Comparison of ENCODE assay signal across 20 cellular contexts in genomic region chr1:24659166-24659904, GRCh38. TPM values are rescaled to one million over a fixed set of nuclear protein-coding genes. Genes with fewer than 3 reads are reported as not detected.
DNase-seq lines count a peak whose midpoint lies in the region; ATAC-seq, FAIRE-seq and TF ChIP-seq lines count a peak whose summit lies in the region.
"Had no signal": no experiment of that assay in that cellular context is flagged by ENCODE, and none has a peak within 500 bp of the region (broad histone marks: within the 10 kb centered on the region; RNA-seq: fewer than 3 reads in every experiment).

No MANE protein-coding gene starts in this region.

- no peaks in the 10 kb centered on the region for H3K9me3 ChIP-seq in K562 (replicated peaks; ENCODE audit: control insufficient read depth, insufficient read depth, low read depth, low read length)
- H3K9me3 ChIP-seq in smooth muscle cell (replicated peaks; ENCODE audit: low read depth) = no peaks in the 10 kb centered on the region
- H3K9me3 ChIP-seq in uterus = no peaks in the 10 kb centered on the region
- H3K9me3 ChIP-seq: esophagus squamous epithelium, lower lobe of right lung, right atrium auricular region had no signal

- H3K9ac ChIP-seq in K562 (ENCODE audit: insufficient read depth in 1 of 2, low read depth in 2 of 2, low read length in 2 of 2) = no peak overlapping the region
- no peak overlapping the region for H3K9ac ChIP-seq in smooth muscle cell (ENCODE audit: low read depth)

- CTCF ChIA-PET in activated naive CD4-positive, alpha-beta T cell treated with anti-CD3 and anti-CD28 coated beads for 36 hours (lab: Charles Lee) = interaction anchor here (0.5 to 0.7 kb wide), 3 partner anchors 18 to 266 kb away, joined by 3 to 4 read pairs (median 3); no protein-coding TSS in a partner anchor
- CTCF ChIA-PET in K562 (lab: Yijun Ruan, JAX; ENCODE audit: low intra/inter-chr PET ratio) = no interaction called here

- H3K4me3 ChIP-seq in K562 = no peak overlapping the region
- no peak overlapping the region for H3K4me3 ChIP-seq in smooth muscle cell
- H3K4me3 ChIP-seq in uterus = no peak overlapping the region
- H3K4me3 ChIP-seq: esophagus squamous epithelium, lower lobe of right lung, right atrium auricular region had no signal

- H3K4me3 Mint-ChIP-seq in activated naive CD4-positive, alpha-beta T cell treated with anti-CD3 and anti-CD28 coated beads for 36 hours = no peak overlapping the region
- H3K4me3 Mint-ChIP-seq: T-helper 2 cell treated with Interferon-gamma antibody and Interleukin-4, amounts not matched to agents 5 μg/mL and 100 μg/mL, for 36 hours had no signal

- H4K20me1 ChIP-seq in K562 (replicated peaks; ENCODE audit: control insufficient read depth, insufficient read depth, low read length) (no peaks in the 10 kb centered on the region; the same call in 1 of the 2 replicates), smooth muscle cell (ENCODE audit: low read depth) (peaks cover 84% of the 10 kb centered on the region)

- H3K27ac ChIP-seq in K562 (ENCODE audit: extremely low read depth, low read depth, low read length) (no peak overlapping the region), smooth muscle cell (ENCODE audit: low read depth) (peak overlapping the region; percentile 60), uterus (no peak overlapping the region)
- H3K27ac ChIP-seq: brain microvascular endothelial cell, esophagus squamous epithelium, lower lobe of right lung, right atrium auricular region had no signal

- WGBS in K562 (ENCODE audit: insufficient coverage, low coverage, missing lambda C conversion rate) = 80% methylated on average over 2 of the region's 2 CpGs
- WGBS in smooth muscle cell (ENCODE audit: low lambda C conversion rate) = 100% methylated on average over 2 of the region's 2 CpGs

- peaks cover 47% of the 10 kb centered on the region for H3K4me1 Mint-ChIP-seq in activated naive CD4-positive, alpha-beta T cell treated with anti-CD3 and anti-CD28 coated beads for 36 hours (ENCODE audit: low read depth)

- TF ChIP-seq EP300 in K562 (IDR thresholded peaks at IDR 0.05; ENCODE audit: low read length) = no peak

- no peaks in the 10 kb centered on the region for H3K9me3 Mint-ChIP-seq in activated naive CD4-positive, alpha-beta T cell treated with anti-CD3 and anti-CD28 coated beads for 36 hours
- H3K9me3 Mint-ChIP-seq: T-helper 2 cell treated with Interferon-gamma antibody and Interleukin-4, amounts not matched to agents 5 μg/mL and 100 μg/mL, for 36 hours had no signal

- no peak for ATAC-seq in K562
- no peak for ATAC-seq in omental fat pad (ENCODE audit: low FRiP score)
- ATAC-seq in GM21515 (IDR thresholded peaks at IDR 0.05; ENCODE audit: unreplicated experiment) = no peak
- ATAC-seq: lower lobe of right lung, SK-N-SH treated with all-trans-retinoic acid at 6 μM for 48 hours had no signal

- in situ Hi-C loops in K562 (cut with MboI) = no loop called here

- no peak for TF ChIP-seq RAD21 in K562 (CRISPR knock-in tag; conservative IDR thresholded peaks at IDR 0.05 in 1 of 2, IDR thresholded peaks at IDR 0.05 in 1 of 2)

- DNase-seq in activated naive CD4-positive, alpha-beta T cell treated with anti-CD3 and anti-CD28 coated beads for 36 hours = no peak
- no peak for DNase-seq in activated naive CD4-positive, alpha-beta T cell treated with anti-CD3 and anti-CD28 coated beads, Interleukin-2, amount 50 U/mL, for 16 hours
- DNase-seq in MV-4-11 (lab: John Stamatoyannopoulos, UW) = peak; percentile 12
- no peak for DNase-seq in K562 (ENCODE audit: extremely low read depth in 1 of 4, low spot score in 3 of 4)
- DNase-seq in smooth muscle cell (lab: John Stamatoyannopoulos, UW; ENCODE audit: unreplicated experiment) = no peak
- no peak for DNase-seq in uterus
- DNase-seq in omental fat pad (ENCODE audit: low spot score) = no peak
- DNase-seq: activated CD4-positive, alpha-beta T cell treated with anti-CD3 and anti-CD28 coated beads, Interleukin-2, amount 50 U/mL, for 1 hour; brain microvascular endothelial cell; C1 segment of cervical spinal cord; esophagus squamous epithelium; lower lobe of right lung; MM.1S; NCI-H510A treated with DMSO at 0.1 percent for 48 hours; stimulated activated CD8-positive, alpha-beta memory T cell treated with anti-CD3 and anti-CD28 coated beads, Interleukin-4, amount 100 ng/mL, for 48 hours had no signal

- POLR2A ChIA-PET in K562 (lab: Yijun Ruan, JAX) = interaction anchor here (0.6 to 2.0 kb wide), 4 partner anchors 11 to 29 kb away, joined by 3 to 7 read pairs (median 4); no protein-coding TSS in a partner anchor

- intact Hi-C loops in activated naive CD4-positive, alpha-beta T cell treated with anti-CD3 and anti-CD28 coated beads for 36 hours (cut with micrococcal nuclease) = no loop called here
- intact Hi-C loops in K562 (cut with micrococcal nuclease) = no loop called here
- intact Hi-C loops in uterus (cut with DNase I; ENCODE audit: low total_unique reads) = no loop called here

- H3F3A ChIP-seq in smooth muscle cell (ENCODE audit: low read depth) = peaks cover 6% of the 10 kb centered on the region

- no TSS peak for BruUV-seq in K562 (replicated peaks; lab: Mats Ljungman, UMichigan)

- H2AFZ ChIP-seq in K562 (ENCODE audit: low read depth, low read length) (no peak overlapping the region), smooth muscle cell (ENCODE audit: low read depth) (no peak overlapping the region)

- H3K27ac Mint-ChIP-seq in activated naive CD4-positive, alpha-beta T cell treated with anti-CD3 and anti-CD28 coated beads for 36 hours = peak overlapping the region; percentile 48
- H3K27ac Mint-ChIP-seq: T-helper 2 cell treated with Interferon-gamma antibody and Interleukin-4, amounts not matched to agents 5 μg/mL and 100 μg/mL, for 36 hours had no signal

- no peaks in the 10 kb centered on the region for H3K27me3 Mint-ChIP-seq in activated naive CD4-positive, alpha-beta T cell treated with anti-CD3 and anti-CD28 coated beads for 36 hours (ENCODE audit: low read depth)

- H3K79me2 ChIP-seq in K562 (ENCODE audit: control insufficient read depth, insufficient read depth, low read length) (peaks cover 59% of the 10 kb centered on the region), smooth muscle cell (ENCODE audit: low read depth) (peaks cover 76% of the 10 kb centered on the region)

- H3K4me2 ChIP-seq in K562 (ENCODE audit: insufficient read depth, low read length) (no peak overlapping the region), smooth muscle cell (no peak overlapping the region)

- peaks cover 99% of the 10 kb centered on the region for H3K36me3 ChIP-seq in K562 (ENCODE audit: control insufficient read depth, insufficient read depth, low read length)
- peaks cover 58% of the 10 kb centered on the region for H3K36me3 ChIP-seq in smooth muscle cell (ENCODE audit: low read depth)
- H3K36me3 ChIP-seq in uterus = no peaks in the 10 kb centered on the region

- H3K27me3 ChIP-seq in K562 (ENCODE audit: control insufficient read depth in 2 of 2, insufficient read depth in 2 of 2, low read length in 2 of 2) = no peaks in the 10 kb centered on the region
- H3K27me3 ChIP-seq in smooth muscle cell (ENCODE audit: low read depth) = no peaks in the 10 kb centered on the region
- H3K27me3 ChIP-seq in uterus = no peaks in the 10 kb centered on the region
- H3K27me3 ChIP-seq: brain microvascular endothelial cell, esophagus squamous epithelium, right atrium auricular region had no signal

- TF ChIP-seq POLR2A in K562 (conservative IDR thresholded peaks at IDR 0.05) (no peak), uterus (IDR thresholded peaks at IDR 0.05) (no peak)

- H3K4me1 ChIP-seq in K562 (replicated peaks in 1 of 2; ENCODE audit: control insufficient read depth in 2 of 2, insufficient read depth in 2 of 2, low read length in 2 of 2) = peaks cover 0 to 8% of the 10 kb centered on the region in 2 experiments; a peak in 2 of 5 replicates
- no peaks in the 10 kb centered on the region for H3K4me1 ChIP-seq in smooth muscle cell (ENCODE audit: low read depth)
- H3K4me1 ChIP-seq in uterus = no peaks in the 10 kb centered on the region
- H3K4me1 ChIP-seq: esophagus squamous epithelium, lower lobe of right lung, right atrium auricular region had no signal

- no peaks in the 10 kb centered on the region for H3K9me1 ChIP-seq in K562 (ENCODE audit: control insufficient read depth, insufficient read depth, low read length)

- TF ChIP-seq CTCF in K562 (IDR thresholded peaks at IDR 0.05 in 2 of 3, conservative IDR thresholded peaks at IDR 0.05 in 1 of 3; ENCODE audit: insufficient read depth in 2 of 3, low read depth in 1 of 3, low read length in 3 of 3) (no peak), smooth muscle cell (IDR thresholded peaks at IDR 0.05; ENCODE audit: borderline replicate concordance, insufficient read depth, poor library complexity, severe bottlenecking) (no peak), uterus (IDR thresholded peaks at IDR 0.05) (no peak), omental fat pad (IDR thresholded peaks at IDR 0.05) (no peak)

- no peak for FAIRE-seq in K562 (lab: Jason Lieb, UNC)
- FAIRE-seq: kidney had no signal

- H3K36me3 Mint-ChIP-seq in activated naive CD4-positive, alpha-beta T cell treated with anti-CD3 and anti-CD28 coated beads for 36 hours (ENCODE audit: low read depth) = peaks cover 55% of the 10 kb centered on the region

RNA-seq across cellular contexts. Expression of gene SRRM1, which starts 16.2 kb away (rescaled TPM):
- 100 to 1,000 TPM; 226 to 235 TPM for total RNA-seq in activated naive CD4-positive, alpha-beta T cell treated with anti-CD3 and anti-CD28 coated beads for 36 hours
- 217 and 656 TPM in 2 replicates for total RNA-seq in K562 (2011; cell fraction: chromatin; rRNA removed; ENCODE audit: low replicate concordance)
- 132 and 167 TPM in 2 replicates for total RNA-seq in K562 (2011; cell fraction: nucleolus; rRNA removed)
- 277 and 407 TPM in 2 replicates for total RNA-seq in K562 (2011; cell fraction: nucleoplasm; rRNA removed)
- total RNA-seq in K562 (2014; rRNA removed) = 54.5 and 59.4 TPM in 2 replicates
- 81.0 and 89.6 TPM in 2 replicates for total RNA-seq in K562 (2014; rRNA removed; fragmentation: Illumina TruSeq; extraction: Trizol)
- 86.4 and 86.7 TPM in 2 replicates for total RNA-seq in K562 (2015; rRNA removed; fragmentation: Illumina TruSeq; extraction: Trizol)
- 200 and 225 TPM in 2 replicates for total RNA-seq in K562 (2021)
- 76.5 and 152 TPM in 2 replicates for polyA plus RNA-seq in K562 (2011; rRNA removed)
- polyA plus RNA-seq in K562 (2011; cell fraction: cytosol; rRNA removed) = 38.3 and 58.6 TPM in 2 replicates
- 322 and 323 TPM in 2 replicates for polyA plus RNA-seq in K562 (2011; cell fraction: nucleus; rRNA removed)
- 92.3 and 93.9 TPM in 2 replicates for polyA plus RNA-seq in K562 (2012)
- 152 and 179 TPM in 2 replicates for polyA plus RNA-seq in K562 (2014; fragmentation: Illumina TruSeq; extraction: Trizol)
- polyA plus RNA-seq in K562 (2014; fragmentation: Nextera tagmentation; extraction: Ambion mirVana) = 100 to 1,000 TPM; 115 to 268 TPM
- 112 and 141 TPM in 2 replicates for polyA plus RNA-seq in K562 (2014; rRNA removed)
- polyA minus RNA-seq in K562 (2011; rRNA and poly(A)+ RNA removed) = 132 and 178 TPM in 2 replicates
- 73.1 and 83.0 TPM in 2 replicates for polyA minus RNA-seq in K562 (2011; cell fraction: cytosol; rRNA and poly(A)+ RNA removed)
- 176 and 371 TPM in 2 replicates for polyA minus RNA-seq in K562 (2011; cell fraction: nucleus; rRNA and poly(A)+ RNA removed)
- 53.8 and 70.1 TPM in 2 replicates for total RNA-seq in smooth muscle cell
- 96.0 and 129 TPM in 2 replicates for polyA plus RNA-seq in smooth muscle cell
- total RNA-seq in uterus = 100 to 1,000 TPM in 2 of 4 donors, 10 to 100 TPM in 2; 92.6 to 177 (median 129) TPM
- 100 to 1,000 TPM in 1 of 4 donors, 10 to 100 TPM in 3; 61.6 to 101 (median 89.0) TPM for total RNA-seq in omental fat pad
